ENCODE assay signal across 4 cellular contexts in the genomic region with DNA sequence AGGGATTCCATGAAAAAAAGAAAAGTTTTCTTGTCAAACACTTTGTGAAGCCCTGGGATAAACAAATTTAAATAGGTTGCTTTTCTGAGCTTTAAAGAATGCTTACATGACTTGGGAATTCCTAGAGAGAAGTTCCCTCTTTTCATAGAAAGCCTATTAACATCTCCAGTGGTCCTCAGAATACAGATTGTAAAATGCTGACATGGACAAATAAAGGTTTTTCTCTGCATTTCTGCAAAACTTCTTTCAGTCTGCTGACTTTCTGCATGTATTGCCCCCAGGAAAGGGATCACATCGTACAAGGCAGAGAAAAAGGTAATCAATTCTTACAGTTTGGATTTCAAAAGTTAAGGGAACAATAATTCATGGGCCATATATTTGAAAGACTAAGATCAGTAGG.
A peak's percentile ranks its signal among the peaks of the same experiment; 100 is the strongest.
TF ChIP-seq lines count a peak whose summit lies in the region.

No MANE protein-coding gene starts in this region.

TF ChIP-seq in A549, 52 proteins besides CTCF, POLR2A, EP300 and RAD21:
- TF ChIP-seq, protein P1, sequence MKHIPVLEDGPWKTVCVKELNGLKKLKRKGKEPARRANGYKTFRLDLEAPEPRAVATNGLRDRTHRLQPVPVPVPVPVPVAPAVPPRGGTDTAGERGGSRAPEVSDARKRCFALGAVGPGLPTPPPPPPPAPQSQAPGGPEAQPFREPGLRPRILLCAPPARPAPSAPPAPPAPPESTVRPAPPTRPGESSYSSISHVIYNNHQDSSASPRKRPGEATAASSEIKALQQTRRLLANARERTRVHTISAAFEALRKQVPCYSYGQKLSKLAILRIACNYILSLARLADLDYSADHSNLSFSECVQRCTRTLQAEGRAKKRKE (CRISPR knock-in tag; IDR thresholded peaks at IDR 0.05; ENCODE audit: low read depth), result no peak
- no peak for TF ChIP-seq RNF2 (IDR thresholded peaks at IDR 0.05; ENCODE audit: borderline replicate concordance, low read depth)
- peak; percentile 86 for TF ChIP-seq MAFK (IDR thresholded peaks at IDR 0.05; ENCODE audit: partially characterized antibody)
- TF ChIP-seq NPAS2 (CRISPR knock-in tag; IDR thresholded peaks at IDR 0.05; ENCODE audit: borderline replicate concordance), result no peak
- TF ChIP-seq, protein P2, sequence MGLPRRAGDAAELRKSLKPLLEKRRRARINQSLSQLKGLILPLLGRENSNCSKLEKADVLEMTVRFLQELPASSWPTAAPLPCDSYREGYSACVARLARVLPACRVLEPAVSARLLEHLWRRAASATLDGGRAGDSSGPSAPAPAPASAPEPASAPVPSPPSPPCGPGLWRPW (IDR thresholded peaks at IDR 0.05), result no peak
- TF ChIP-seq, protein P3, sequence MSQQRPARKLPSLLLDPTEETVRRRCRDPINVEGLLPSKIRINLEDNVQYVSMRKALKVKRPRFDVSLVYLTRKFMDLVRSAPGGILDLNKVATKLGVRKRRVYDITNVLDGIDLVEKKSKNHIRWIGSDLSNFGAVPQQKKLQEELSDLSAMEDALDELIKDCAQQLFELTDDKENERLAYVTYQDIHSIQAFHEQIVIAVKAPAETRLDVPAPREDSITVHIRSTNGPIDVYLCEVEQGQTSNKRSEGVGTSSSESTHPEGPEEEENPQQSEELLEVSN (IDR thresholded peaks at IDR 0.05; ENCODE audit: borderline replicate concordance, low read depth), result no peak
- TF ChIP-seq, protein P4, sequence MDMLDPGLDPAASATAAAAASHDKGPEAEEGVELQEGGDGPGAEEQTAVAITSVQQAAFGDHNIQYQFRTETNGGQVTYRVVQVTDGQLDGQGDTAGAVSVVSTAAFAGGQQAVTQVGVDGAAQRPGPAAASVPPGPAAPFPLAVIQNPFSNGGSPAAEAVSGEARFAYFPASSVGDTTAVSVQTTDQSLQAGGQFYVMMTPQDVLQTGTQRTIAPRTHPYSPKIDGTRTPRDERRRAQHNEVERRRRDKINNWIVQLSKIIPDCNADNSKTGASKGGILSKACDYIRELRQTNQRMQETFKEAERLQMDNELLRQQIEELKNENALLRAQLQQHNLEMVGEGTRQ (IDR thresholded peaks at IDR 0.05), result no peak

TF ChIP-seq in GM23338, 12 proteins besides CTCF, POLR2A, EP300 and RAD21:
- TF ChIP-seq, protein P5, sequence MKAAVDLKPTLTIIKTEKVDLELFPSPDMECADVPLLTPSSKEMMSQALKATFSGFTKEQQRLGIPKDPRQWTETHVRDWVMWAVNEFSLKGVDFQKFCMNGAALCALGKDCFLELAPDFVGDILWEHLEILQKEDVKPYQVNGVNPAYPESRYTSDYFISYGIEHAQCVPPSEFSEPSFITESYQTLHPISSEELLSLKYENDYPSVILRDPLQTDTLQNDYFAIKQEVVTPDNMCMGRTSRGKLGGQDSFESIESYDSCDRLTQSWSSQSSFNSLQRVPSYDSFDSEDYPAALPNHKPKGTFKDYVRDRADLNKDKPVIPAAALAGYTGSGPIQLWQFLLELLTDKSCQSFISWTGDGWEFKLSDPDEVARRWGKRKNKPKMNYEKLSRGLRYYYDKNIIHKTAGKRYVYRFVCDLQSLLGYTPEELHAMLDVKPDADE (IDR thresholded peaks at IDR 0.05), result no peak
- TF ChIP-seq POLR2AphosphoS5 (IDR thresholded peaks at IDR 0.05; ENCODE audit: low read depth) (no peak), NANOG (IDR thresholded peaks at IDR 0.05; ENCODE audit: borderline replicate concordance) (no peak), ZNF114 (CRISPR knock-in tag; IDR thresholded peaks at IDR 0.05) (no peak), JUNB (IDR thresholded peaks at IDR 0.05; ENCODE audit: unreplicated experiment) (no peak)
- TF ChIP-seq, protein P6, sequence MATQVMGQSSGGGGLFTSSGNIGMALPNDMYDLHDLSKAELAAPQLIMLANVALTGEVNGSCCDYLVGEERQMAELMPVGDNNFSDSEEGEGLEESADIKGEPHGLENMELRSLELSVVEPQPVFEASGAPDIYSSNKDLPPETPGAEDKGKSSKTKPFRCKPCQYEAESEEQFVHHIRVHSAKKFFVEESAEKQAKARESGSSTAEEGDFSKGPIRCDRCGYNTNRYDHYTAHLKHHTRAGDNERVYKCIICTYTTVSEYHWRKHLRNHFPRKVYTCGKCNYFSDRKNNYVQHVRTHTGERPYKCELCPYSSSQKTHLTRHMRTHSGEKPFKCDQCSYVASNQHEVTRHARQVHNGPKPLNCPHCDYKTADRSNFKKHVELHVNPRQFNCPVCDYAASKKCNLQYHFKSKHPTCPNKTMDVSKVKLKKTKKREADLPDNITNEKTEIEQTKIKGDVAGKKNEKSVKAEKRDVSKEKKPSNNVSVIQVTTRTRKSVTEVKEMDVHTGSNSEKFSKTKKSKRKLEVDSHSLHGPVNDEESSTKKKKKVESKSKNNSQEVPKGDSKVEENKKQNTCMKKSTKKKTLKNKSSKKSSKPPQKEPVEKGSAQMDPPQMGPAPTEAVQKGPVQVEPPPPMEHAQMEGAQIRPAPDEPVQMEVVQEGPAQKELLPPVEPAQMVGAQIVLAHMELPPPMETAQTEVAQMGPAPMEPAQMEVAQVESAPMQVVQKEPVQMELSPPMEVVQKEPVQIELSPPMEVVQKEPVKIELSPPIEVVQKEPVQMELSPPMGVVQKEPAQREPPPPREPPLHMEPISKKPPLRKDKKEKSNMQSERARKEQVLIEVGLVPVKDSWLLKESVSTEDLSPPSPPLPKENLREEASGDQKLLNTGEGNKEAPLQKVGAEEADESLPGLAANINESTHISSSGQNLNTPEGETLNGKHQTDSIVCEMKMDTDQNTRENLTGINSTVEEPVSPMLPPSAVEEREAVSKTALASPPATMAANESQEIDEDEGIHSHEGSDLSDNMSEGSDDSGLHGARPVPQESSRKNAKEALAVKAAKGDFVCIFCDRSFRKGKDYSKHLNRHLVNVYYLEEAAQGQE (IDR thresholded peaks at IDR 0.05; ENCODE audit: unreplicated experiment), result no peak
TF ChIP-seq in GM23338: peak in this region for 0.

TF ChIP-seq in IMR-90, 13 proteins besides CTCF, POLR2A, EP300 and RAD21:
- TF ChIP-seq FOS (IDR thresholded peaks at IDR 0.05; ENCODE audit: low read depth, low read length) (no peak), MAFK (IDR thresholded peaks at IDR 0.05; ENCODE audit: low read depth, low read length) (peak; percentile 92)

TF ChIP-seq in H1, 55 proteins besides CTCF, POLR2A, EP300 and RAD21:
- TF ChIP-seq HDAC2 (IDR thresholded peaks at IDR 0.05; ENCODE audit: borderline replicate concordance in 1 of 2, low read depth in 2 of 2, low read length in 2 of 2) (no peak), MAFK (IDR thresholded peaks at IDR 0.05; ENCODE audit: low read depth, low read length) (peak; percentile 65; the same call in 1 of the 2 replicates), POU5F1 (IDR thresholded peaks at IDR 0.05; ENCODE audit: low read depth, low read length) (no peak), RNF2 (IDR thresholded peaks at IDR 0.05; ENCODE audit: borderline replicate concordance, low read depth, low read length, missing control alignments, poor library complexity, severe bottlenecking) (no peak)
- TF ChIP-seq, protein P3 (IDR thresholded peaks at IDR 0.05), result no peak
